ENCODE assay signal across 21 cellular contexts in genomic region chr10:94626476-94626875, GRCh38. TPM values are rescaled to one million over a fixed set of nuclear protein-coding genes. Genes with fewer than 3 reads are reported as not detected.
"Had no signal": no experiment of that assay in that cellular context is flagged by ENCODE, and none has a peak within 500 bp of the region (broad histone marks: within the 10 kb centered on the region; RNA-seq: fewer than 3 reads in every experiment).

No MANE protein-coding gene starts in this region.

- H3K4me2 ChIP-seq: hepatocyte had no signal

- H3K4me3 ChIP-seq: ascending aorta, breast epithelium, hepatocyte, left ventricle myocardium inferior, mucosa of descending colon, right lobe of liver, tibial artery had no signal

- H3K27me3 ChIP-seq: ascending aorta, breast epithelium, hepatocyte, right lobe of liver, tibial artery had no signal

- H3K36me3 ChIP-seq: ascending aorta, breast epithelium, left ventricle myocardium inferior, right lobe of liver, tibial artery had no signal

- H3K9me3 ChIP-seq: ascending aorta, breast epithelium, mucosa of descending colon, right lobe of liver had no signal

- H3K27ac ChIP-seq: ascending aorta, breast epithelium, hepatocyte, left ventricle myocardium inferior, right lobe of liver, tibial artery had no signal

- H3K79me2 ChIP-seq: hepatocyte had no signal

- H3K4me1 ChIP-seq: ascending aorta, breast epithelium, left ventricle myocardium inferior, tibial artery had no signal

- ATAC-seq: mucosa of descending colon; right lobe of liver; stimulated activated effector memory CD8-positive, alpha-beta T cell treated with anti-CD3 and anti-CD28 coated beads, Interleukin-12 subunit alpha, Interleukin-12 subunit beta, amount 100 ng/mL, for 72 hours; stimulated activated naive CD8-positive, alpha-beta T cell treated with anti-CD3 and anti-CD28 coated beads, Interleukin-15, amount 100 ng/mL, for 72 hours; T-cell had no signal

- DNase-seq: activated gamma-delta T cell treated with Interleukin-2 at 50 U/mL for 16 hours; activated T-cell treated with anti-CD3 and anti-CD28 coated beads, Interleukin-2, amount 50 U/mL, for 1 hour; cortex of kidney; erythroblast; glutamatergic neuron; immature natural killer cell; left ventricle myocardium inferior; mucosa of descending colon; naive B cell; nucleus accumbens; right lobe of liver; small intestine; stimulated activated CD4-positive, alpha-beta T cell treated with anti-CD3 and anti-CD28 coated beads, Interleukin-2, amount 100 ng/mL, for 24 hours; stimulated activated naive CD8-positive, alpha-beta T cell treated with anti-CD3 and anti-CD28 coated beads, Interleukin-15, amount 100 ng/mL, for 72 hours; T-cell; tibial artery had no signal

- H2AFZ ChIP-seq: hepatocyte had no signal

RNA-seq across cellular contexts. Expression of gene CYP2C18, which starts 57.1 kb away (rescaled TPM):
- polyA plus RNA-seq: immature natural killer cell, neural cell had no signal
